22 cellular contexts compared by ENCODE assay signal in the genomic region with DNA sequence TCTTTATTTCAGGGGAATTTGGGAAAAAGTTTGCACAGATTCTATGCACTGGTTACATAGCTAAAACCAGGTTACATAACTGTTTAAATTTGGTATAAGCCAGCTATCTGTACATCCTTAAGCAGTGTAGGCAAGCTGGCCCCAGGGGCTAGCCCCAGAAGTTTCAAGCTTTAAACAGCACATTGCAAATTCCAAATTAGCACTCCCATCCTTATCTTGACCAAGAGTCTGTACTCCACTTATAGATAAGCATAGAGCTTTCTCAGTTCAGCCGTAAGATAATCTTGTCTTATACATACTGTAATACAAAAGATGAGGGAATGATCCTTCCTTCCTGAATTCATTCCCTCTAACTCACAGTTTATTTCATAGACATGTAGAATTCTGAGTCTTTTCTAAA.
DNase-seq lines count a peak whose midpoint lies in the region; ATAC-seq and TF ChIP-seq lines count a peak whose summit lies in the region.
"Had no signal": no experiment of that assay in that cellular context is flagged by ENCODE, and none has a peak within 500 bp of the region (broad histone marks: within the 10 kb centered on the region; RNA-seq: fewer than 3 reads in every experiment).

No MANE protein-coding gene starts in this region.

- DNase-seq in endothelial cell (ENCODE audit: low spot score) (no peak), NCI-H524 (lab: John Stamatoyannopoulos, UW) (no peak), glutamatergic neuron (no peak)
- DNase-seq in stimulated activated CD4-positive, alpha-beta T cell treated with anti-CD3 and anti-CD28 coated beads, Interleukin-2, amount 100 ng/mL, for 48 hours, result no peak
- DNase-seq: ACHN; activated CD4-positive, alpha-beta T cell treated with anti-CD3 and anti-CD28 coated beads, Interleukin-2, amount 50 U/mL, for 1 hour; dermis blood vessel endothelial cell; NCI-H2171; ovary; uterus had no signal

- H3K36me3 ChIP-seq in BLaER1 treated with 17β-estradiol and CSF1 and Interleukin-3, amounts not matched to agents 10 nM and 100 nM, result no peaks in the 10 kb centered on the region
- H3K36me3 ChIP-seq: ovary, SJSA1, suprapubic skin, uterus had no signal

- H3K27me3 Mint-ChIP-seq in endothelial cell (ENCODE audit: unreplicated experiment) (peaks cover 1% of the 10 kb centered on the region), glutamatergic neuron (ENCODE audit: unreplicated experiment) (peaks cover 3% of the 10 kb centered on the region)

- H3K9me3 Mint-ChIP-seq in endothelial cell (ENCODE audit: unreplicated experiment), result no peaks in the 10 kb centered on the region
- H3K9me3 Mint-ChIP-seq in glutamatergic neuron (ENCODE audit: unreplicated experiment), result no peaks in the 10 kb centered on the region
- H3K9me3 Mint-ChIP-seq: activated T-helper 2 cell treated with anti-CD3 and anti-CD28 coated beads, Interferon-gamma antibody, Interleukin-2, Interleukin-4, amounts not matched to agents 10 μg/mL and 5 μg/mL and 100 μg/mL, durations not matched to agents 14 hours and 24 hours and 36 hours; central memory CD8-positive, alpha-beta T cell; nephron; stimulated activated effector memory CD8-positive, alpha-beta T cell treated with anti-CD3 and anti-CD28 coated beads, Interleukin-12 subunit alpha, Interleukin-12 subunit beta, amount 100 ng/mL, for 72 hours had no signal

- no peaks in the 10 kb centered on the region for H3K27me3 ChIP-seq in BLaER1 treated with 17β-estradiol and CSF1 and Interleukin-3, amounts not matched to agents 10 nM and 100 nM
- H3K27me3 ChIP-seq: ovary, SJSA1, uterus had no signal

- H3K27ac Mint-ChIP-seq in endothelial cell (ENCODE audit: unreplicated experiment), result peak overlapping the region; percentile 67
- no peak overlapping the region for H3K27ac Mint-ChIP-seq in glutamatergic neuron (ENCODE audit: unreplicated experiment)
- H3K27ac Mint-ChIP-seq: activated naive CD8-positive, alpha-beta T cell; activated T-helper 2 cell treated with anti-CD3 and anti-CD28 coated beads, Interferon-gamma antibody, Interleukin-2, Interleukin-4, amounts not matched to agents 10 μg/mL and 5 μg/mL and 100 μg/mL, durations not matched to agents 14 hours and 24 hours and 36 hours; stimulated activated effector memory CD8-positive, alpha-beta T cell treated with anti-CD3 and anti-CD28 coated beads, Interleukin-12 subunit alpha, Interleukin-12 subunit beta, amount 100 ng/mL, for 72 hours had no signal

- H3K4me1 ChIP-seq in BLaER1 treated with 17β-estradiol and CSF1 and Interleukin-3, amounts not matched to agents 10 nM and 100 nM, result peaks cover 11 to 22% (median 17%) of the 10 kb centered on the region in 10 experiments; a peak in 18 of 20 replicates
- H3K4me1 ChIP-seq: SJSA1, suprapubic skin, uterus had no signal

- H4K20me1 ChIP-seq in BLaER1 treated with 17β-estradiol and CSF1 and Interleukin-3, amounts not matched to agents 10 nM and 100 nM, result no peaks in the 10 kb centered on the region

- peak overlapping the region in 1 of 11 experiments; percentile 33; a peak in 1 of 22 replicates for H3K27ac ChIP-seq in BLaER1 treated with 17β-estradiol and CSF1 and Interleukin-3, amounts not matched to agents 10 nM and 100 nM
- H3K27ac ChIP-seq: KMS-11, ovary, SJSA1, suprapubic skin, uterus had no signal

- peaks cover 14 to 26% (median 19%) of the 10 kb centered on the region in 11 experiments; a peak in 20 of 22 replicates for H3K9me3 ChIP-seq in BLaER1 treated with 17β-estradiol and CSF1 and Interleukin-3, amounts not matched to agents 10 nM and 100 nM (replicated peaks in 1 of 11)
- H3K9me3 ChIP-seq: ovary, SJSA1, suprapubic skin, uterus had no signal

- no peak overlapping the region for H3K4me3 ChIP-seq in BLaER1 treated with 17β-estradiol and CSF1 and Interleukin-3, amounts not matched to agents 10 nM and 100 nM
- H3K4me3 ChIP-seq: ovary, SJSA1, suprapubic skin, uterus had no signal

- TF ChIP-seq CTCF in endothelial cell (IDR thresholded peaks at IDR 0.05; ENCODE audit: unreplicated experiment), result no peak
- no peak for TF ChIP-seq CTCF in glutamatergic neuron (IDR thresholded peaks at IDR 0.05; ENCODE audit: partially characterized antibody, unreplicated experiment)

- peak overlapping the region in 10 of 11 experiments; percentile 46 to 81 (median 68); a peak in 19 of 22 replicates for H3K4me2 ChIP-seq in BLaER1 treated with 17β-estradiol and CSF1 and Interleukin-3, amounts not matched to agents 10 nM and 100 nM
- H3K4me2 ChIP-seq: KMS-11 had no signal

- peaks cover 9% of the 10 kb centered on the region for H3K4me1 Mint-ChIP-seq in endothelial cell (ENCODE audit: unreplicated experiment)
- peaks cover 14% of the 10 kb centered on the region for H3K4me1 Mint-ChIP-seq in glutamatergic neuron (ENCODE audit: low read depth, unreplicated experiment)
- H3K4me1 Mint-ChIP-seq: central memory CD8-positive, alpha-beta T cell; stimulated activated effector memory CD8-positive, alpha-beta T cell treated with anti-CD3 and anti-CD28 coated beads, Interleukin-12 subunit alpha, Interleukin-12 subunit beta, amount 100 ng/mL, for 72 hours had no signal

- H3K4me3 Mint-ChIP-seq in endothelial cell (ENCODE audit: unreplicated experiment), result no peak overlapping the region
- H3K4me3 Mint-ChIP-seq in glutamatergic neuron (ENCODE audit: unreplicated experiment), result no peak overlapping the region
- H3K4me3 Mint-ChIP-seq: activated naive CD8-positive, alpha-beta T cell; central memory CD8-positive, alpha-beta T cell; stimulated activated effector memory CD8-positive, alpha-beta T cell treated with anti-CD3 and anti-CD28 coated beads, Interleukin-12 subunit alpha, Interleukin-12 subunit beta, amount 100 ng/mL, for 72 hours had no signal

- ATAC-seq in GM18858 (IDR thresholded peaks at IDR 0.05; ENCODE audit: unreplicated experiment), result peak; percentile 19
- peak; percentile 27 for ATAC-seq in HG02759 (IDR thresholded peaks at IDR 0.05; ENCODE audit: unreplicated experiment)
- ATAC-seq in HG02870 (IDR thresholded peaks at IDR 0.05; ENCODE audit: unreplicated experiment), result no peak
- ATAC-seq: stimulated activated effector memory CD8-positive, alpha-beta T cell treated with anti-CD3 and anti-CD28 coated beads, Interleukin-12 subunit alpha, Interleukin-12 subunit beta, amount 100 ng/mL, for 72 hours had no signal

- H3K36me3 Mint-ChIP-seq in endothelial cell (ENCODE audit: low read depth, unreplicated experiment) (no peaks in the 10 kb centered on the region), glutamatergic neuron (ENCODE audit: unreplicated experiment) (no peaks in the 10 kb centered on the region)
- H3K36me3 Mint-ChIP-seq: stimulated activated effector memory CD8-positive, alpha-beta T cell treated with anti-CD3 and anti-CD28 coated beads, Interleukin-12 subunit alpha, Interleukin-12 subunit beta, amount 100 ng/mL, for 72 hours had no signal

- H3K9ac ChIP-seq in BLaER1 treated with 17β-estradiol and CSF1 and Interleukin-3, amounts not matched to agents 10 nM and 100 nM, result no peak overlapping the region
- H3K9ac ChIP-seq: KMS-11 had no signal
